8 cellular contexts compared by ENCODE assay signal in genomic region chr17:44066204-44066930, GRCh38. TPM values are rescaled to one million over a fixed set of nuclear protein-coding genes. Genes with fewer than 3 reads are reported as not detected.
DNase-seq lines count a peak whose midpoint lies in the region; ATAC-seq and TF ChIP-seq lines count a peak whose summit lies in the region.

Gene LSM12, minus strand, starts transcription at chr17:44066671. Its CDS starts 84 bp downstream, at chr17:44066587.

- H3K4me3 ChIP-seq in fibroblast of lung (replicated peaks in 1 of 4; ENCODE audit: control extremely low read depth in 1 of 4, insufficient read depth in 1 of 4, low read depth in 3 of 4, low read length in 4 of 4) = peak within 1 kb of the TSS; percentile 83 to 90 (median 88)
- peak within 1 kb of the TSS; percentile 72 for H3K4me3 ChIP-seq in naive thymus-derived CD4-positive, alpha-beta T cell (ENCODE audit: low read length)

- intact Hi-C loops in naive thymus-derived CD4-positive, alpha-beta T cell (cut with micrococcal nuclease) = loop anchor here (1.0 to 2.0 kb wide), 5 partner anchors 57 to 260 kb away; partner anchors contain the start of genes HDAC5 (in 2 of the 2), TMUB2 (in 2 of the 2) and HROB (in 1 of the 2)

- H3K4me1 Mint-ChIP-seq in naive thymus-derived CD4-positive, alpha-beta T cell = peaks cover 38 to 66% (median 52%) of the 10 kb centered on the region in 7 donors
- peaks cover 46% of the 10 kb centered on the region for H3K4me1 Mint-ChIP-seq in stimulated activated effector memory CD8-positive, alpha-beta T cell treated with anti-CD3 and anti-CD28 coated beads, Interleukin-12 subunit alpha, Interleukin-12 subunit beta, amount 100 ng/mL, for 72 hours

- no peaks in the 10 kb centered on the region for H3K9me3 ChIP-seq in fibroblast of lung (ENCODE audit: control insufficient read depth, insufficient read depth, low read depth, low read length)
- no peaks in the 10 kb centered on the region for H3K9me3 ChIP-seq in naive thymus-derived CD4-positive, alpha-beta T cell (ENCODE audit: control insufficient read depth in 2 of 3, low read length in 3 of 3)

- POLR2A ChIA-PET in RWPE1 (lab: Yijun Ruan, JAX; ENCODE audit: low non-redundant PET) = interaction anchor here (0.6 kb wide), 1 partner anchor 28 kb away, joined by 4 read pairs; no protein-coding TSS in a partner anchor
- POLR2A ChIA-PET in naive thymus-derived CD4-positive, alpha-beta T cell (lab: Charles Lee) = interaction anchor here (1.1 to 1.5 kb wide), 2 partner anchors 57 to 61 kb away, joined by 5 to 7 read pairs; partner anchors contain the start of gene HDAC5

- H3K27ac ChIP-seq in RWPE1 = peak within 1 kb of the TSS; percentile 95
- peak within 1 kb of the TSS; percentile 95 for H3K27ac ChIP-seq in fibroblast of lung (ENCODE audit: insufficient read depth, low read length)
- peak within 1 kb of the TSS; percentile 90 for H3K27ac ChIP-seq in naive thymus-derived CD4-positive, alpha-beta T cell (ENCODE audit: low read depth, low read length)

- no peaks in the 10 kb centered on the region for H3K27me3 ChIP-seq in fibroblast of lung (ENCODE audit: control insufficient read depth, insufficient read depth, low read length)
- no peaks in the 10 kb centered on the region for H3K27me3 ChIP-seq in naive thymus-derived CD4-positive, alpha-beta T cell (ENCODE audit: control insufficient read depth in 2 of 2, insufficient read depth in 2 of 2, low read length in 2 of 2)

- DNase-seq in DMS153 (lab: John Stamatoyannopoulos, UW) (peak; percentile 91), LHCN-M2 (ENCODE audit: low read depth) (peak; percentile 88), RWPE1 (ENCODE audit: low spot score) (peak; percentile 90), fibroblast of lung (ENCODE audit: low read depth in 2 of 2) (peak; percentile 82 to 88)
- DNase-seq in activated T-helper 1 cell treated with anti-CD3 and anti-CD28 coated beads, Interleukin-2, amount 50 U/mL, for 16 hours (ENCODE audit: low read depth in 1 of 2, low spot score in 1 of 2) = peak; percentile 81 to 86
- peak; percentile 83 to 94 (median 89) for DNase-seq in naive thymus-derived CD4-positive, alpha-beta T cell
- peak; percentile 89 to 93 for DNase-seq in stimulated activated effector memory CD8-positive, alpha-beta T cell treated with anti-CD3 and anti-CD28 coated beads, Interleukin-12 subunit alpha, Interleukin-12 subunit beta, amount 100 ng/mL, for 72 hours (ENCODE audit: low spot score in 2 of 2)

- peaks cover 8% of the 10 kb centered on the region for H3K36me3 ChIP-seq in fibroblast of lung (ENCODE audit: control insufficient read depth, insufficient read depth, low read length)
- peaks cover 0 to 18% (median 3%) of the 10 kb centered on the region in 3 experiments for H3K36me3 ChIP-seq in naive thymus-derived CD4-positive, alpha-beta T cell (ENCODE audit: control insufficient read depth in 2 of 3, insufficient read depth in 3 of 3, low read length in 3 of 3)

- H3K36me3 Mint-ChIP-seq in naive thymus-derived CD4-positive, alpha-beta T cell = peaks cover 0 to 11% (median 3%) of the 10 kb centered on the region in 5 donors
- peaks cover 64% of the 10 kb centered on the region for H3K36me3 Mint-ChIP-seq in stimulated activated effector memory CD8-positive, alpha-beta T cell treated with anti-CD3 and anti-CD28 coated beads, Interleukin-12 subunit alpha, Interleukin-12 subunit beta, amount 100 ng/mL, for 72 hours

- peak; percentile 73 for ATAC-seq in GM21825 (IDR thresholded peaks at IDR 0.05; ENCODE audit: unreplicated experiment)
- peak; percentile 93 for ATAC-seq in naive thymus-derived CD4-positive, alpha-beta T cell
- peak; percentile 82 for ATAC-seq in stimulated activated effector memory CD8-positive, alpha-beta T cell treated with anti-CD3 and anti-CD28 coated beads, Interleukin-12 subunit alpha, Interleukin-12 subunit beta, amount 100 ng/mL, for 72 hours

- peaks cover under 1% of the 10 kb centered on the region for H4K20me1 ChIP-seq in fibroblast of lung (ENCODE audit: control insufficient read depth, extremely low read depth, insufficient read depth, low read length)

- H3K4me3 Mint-ChIP-seq in naive thymus-derived CD4-positive, alpha-beta T cell = peak within 1 kb of the TSS; percentile 84 to 98 (median 94)
- peak within 1 kb of the TSS; percentile 94 for H3K4me3 Mint-ChIP-seq in stimulated activated effector memory CD8-positive, alpha-beta T cell treated with anti-CD3 and anti-CD28 coated beads, Interleukin-12 subunit alpha, Interleukin-12 subunit beta, amount 100 ng/mL, for 72 hours

- H3K9me3 Mint-ChIP-seq in naive thymus-derived CD4-positive, alpha-beta T cell = no peaks in the 10 kb centered on the region
- no peaks in the 10 kb centered on the region for H3K9me3 Mint-ChIP-seq in stimulated activated effector memory CD8-positive, alpha-beta T cell treated with anti-CD3 and anti-CD28 coated beads, Interleukin-12 subunit alpha, Interleukin-12 subunit beta, amount 100 ng/mL, for 72 hours

- H3K4me2 ChIP-seq in fibroblast of lung (ENCODE audit: extremely low read depth, insufficient read depth, low read length) = peak within 1 kb of the TSS; percentile 96

- peaks cover 45% of the 10 kb centered on the region for H3K79me2 ChIP-seq in fibroblast of lung (ENCODE audit: control insufficient read depth, insufficient read depth, low read length)

- CTCF ChIA-PET in RWPE1 (lab: Yijun Ruan, JAX) = no interaction called here
- CTCF ChIA-PET in naive thymus-derived CD4-positive, alpha-beta T cell (lab: Charles Lee) = no interaction called here

- TF ChIP-seq CTCF in RWPE1 (conservative IDR thresholded peaks at IDR 0.05; ENCODE audit: low read depth) (no peak), fibroblast of lung (conservative IDR thresholded peaks at IDR 0.05 in 1 of 2, IDR thresholded peaks at IDR 0.05 in 1 of 2; ENCODE audit: low read depth in 1 of 2, low read length in 2 of 2) (no peak)

- no peaks in the 10 kb centered on the region for H3K27me3 Mint-ChIP-seq in naive thymus-derived CD4-positive, alpha-beta T cell

- peak within 1 kb of the TSS; percentile 96 for H3K9ac ChIP-seq in fibroblast of lung (ENCODE audit: insufficient read depth, low read length)

- H3K27ac Mint-ChIP-seq in naive thymus-derived CD4-positive, alpha-beta T cell = peak within 1 kb of the TSS; percentile 83 to 100 (median 93)
- peak within 1 kb of the TSS; percentile 97 for H3K27ac Mint-ChIP-seq in stimulated activated effector memory CD8-positive, alpha-beta T cell treated with anti-CD3 and anti-CD28 coated beads, Interleukin-12 subunit alpha, Interleukin-12 subunit beta, amount 100 ng/mL, for 72 hours

- H3K4me1 ChIP-seq in fibroblast of lung (ENCODE audit: control insufficient read depth, extremely low read depth, insufficient read depth, low read length) = peaks cover 6% of the 10 kb centered on the region
- peaks cover 18 to 19% of the 10 kb centered on the region in 2 donors for H3K4me1 ChIP-seq in naive thymus-derived CD4-positive, alpha-beta T cell (ENCODE audit: control insufficient read depth in 2 of 2, insufficient read depth in 2 of 2, low read length in 2 of 2)

- no peak within 1 kb of the TSS for H2AFZ ChIP-seq in fibroblast of lung (ENCODE audit: low read length)

RNA-seq across cellular contexts. Expression of gene LSM12, which starts in this region (rescaled TPM):
- total RNA-seq in LHCN-M2 (2014; rRNA removed) (47.0 and 51.9 TPM in 2 replicates), fibroblast of lung (21.8 and 25.6 TPM in 2 replicates)
- polyA plus RNA-seq in LHCN-M2 (2012) = 32.1 TPM
- 79.3 and 86.4 TPM in 2 replicates for polyA plus RNA-seq in fibroblast of lung
- 49.0 and 51.2 TPM in 2 replicates for polyA plus RNA-seq in fibroblast of lung (2012)
- polyA minus RNA-seq in fibroblast of lung (ENCODE audit: low replicate concordance) = 41.1 and 55.5 TPM in 2 replicates
- total RNA-seq in naive thymus-derived CD4-positive, alpha-beta T cell = 10 to 100 TPM; 29.3 to 67.9 (median 33.2) TPM
- polyA plus RNA-seq in naive thymus-derived CD4-positive, alpha-beta T cell = 10 to 100 TPM; 69.5 to 72.5 TPM

Comparison
In these comparisons a context has a peak if more than half of its experiments do, and no peak if none do; other contexts are left out.
1. Peak in every context shown above with its lines: DNase-seq, ATAC-seq, H3K4me3 ChIP-seq and H3K27ac ChIP-seq.